Comparison of ENCODE assay signal across 1 cellular context in genomic region chr4:78145005-78145404, GRCh38.
TF ChIP-seq lines count a peak whose summit lies in the region.

No MANE protein-coding gene starts in this region.

TF ChIP-seq in A549, 52 proteins besides CTCF, POLR2A, EP300 and RAD21 (continued from another document):
- no peak for TF ChIP-seq HMGXB4 (CRISPR knock-in tag; IDR thresholded peaks at IDR 0.05; ENCODE audit: borderline replicate concordance)
TF ChIP-seq in A549: peak in this region for 1.
